ENCODE assay signal across 13 cellular contexts in the genomic region with DNA sequence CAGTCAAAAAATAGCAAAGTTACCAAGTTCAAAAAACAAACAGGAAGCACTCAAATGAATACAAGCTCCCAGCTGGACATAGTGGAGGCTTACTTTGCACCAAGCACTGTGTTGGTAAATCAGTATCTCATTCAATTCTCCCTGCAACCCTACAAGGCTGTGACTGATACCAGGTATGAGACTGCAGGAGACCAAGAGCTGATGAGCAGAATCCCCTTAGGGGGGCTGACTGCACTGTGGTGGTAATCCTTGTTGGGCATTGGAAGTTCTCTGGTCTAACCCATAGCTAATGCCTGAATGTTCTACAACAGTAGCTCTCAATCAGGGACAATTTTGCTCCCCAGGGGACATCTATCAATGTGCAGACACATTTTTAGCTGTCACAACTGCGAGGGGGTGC. TPM values are rescaled to one million over a fixed set of nuclear protein-coding genes. Genes with fewer than 3 reads are reported as not detected.
A peak's percentile ranks its signal among the peaks of the same experiment; 100 is the strongest.
DNase-seq lines count a peak whose midpoint lies in the region; ATAC-seq and TF ChIP-seq lines count a peak whose summit lies in the region.
"Had no signal": no experiment of that assay in that cellular context is flagged by ENCODE, and none has a peak within 500 bp of the region (broad histone marks: within the 10 kb centered on the region; RNA-seq: fewer than 3 reads in every experiment).

No MANE protein-coding gene starts in this region.

- H3K4me3 ChIP-seq in left ventricle myocardium inferior (no peak overlapping the region), IMR-90 (ENCODE audit: insufficient read depth, low read depth, low read length) (no peak overlapping the region), parathyroid adenoma (ENCODE audit: low read depth, low read length) (no peak overlapping the region)
- H3K4me3 ChIP-seq: BLaER1 treated with 17β-estradiol and CSF1 and Interleukin-3, amounts not matched to agents 10 nM and 100 nM; GM23248 had no signal

- TF ChIP-seq CTCF in left ventricle myocardium inferior (IDR thresholded peaks at IDR 0.05; ENCODE audit: borderline replicate concordance) (no peak), IMR-90 (conservative IDR thresholded peaks at IDR 0.05; ENCODE audit: low read depth, low read length) (no peak), parathyroid adenoma (IDR thresholded peaks at IDR 0.05) (no peak)

- H2BK5ac ChIP-seq in IMR-90 (ENCODE audit: low read depth, low read length, poor library complexity, severe bottlenecking), result no peak overlapping the region

- TF ChIP-seq RAD21 in IMR-90 (IDR thresholded peaks at IDR 0.05; ENCODE audit: low read length), result no peak

- H4K5ac ChIP-seq in IMR-90 (ENCODE audit: low read depth, low read length), result peak overlapping the region; percentile 17; the same call in 1 of the 2 replicates

- intact Hi-C loops in left ventricle myocardium inferior (cut with micrococcal nuclease) (no loop called here), Right ventricle myocardium superior (cut with DNase I) (no loop called here), IMR-90 (cut with micrococcal nuclease) (no loop called here)

- H3K9ac ChIP-seq in IMR-90 (ENCODE audit: low read depth, low read length) (no peak overlapping the region), parathyroid adenoma (no peak overlapping the region)
- H3K9ac ChIP-seq: BLaER1 treated with 17β-estradiol and CSF1 and Interleukin-3, amounts not matched to agents 10 nM and 100 nM; GM23248 had no signal

- H3K9me3 ChIP-seq in left ventricle myocardium inferior (replicated peaks) (no peaks in the 10 kb centered on the region), IMR-90 (ENCODE audit: control insufficient read depth, insufficient read depth, low read length) (no peaks in the 10 kb centered on the region), parathyroid adenoma (ENCODE audit: control insufficient read depth, low read length) (no peaks in the 10 kb centered on the region)
- H3K9me3 ChIP-seq: BLaER1 treated with 17β-estradiol and CSF1 and Interleukin-3, amounts not matched to agents 10 nM and 100 nM had no signal

- H2AK9ac ChIP-seq in IMR-90 (replicated peaks; ENCODE audit: low read depth, low read length, poor library complexity), result no peak overlapping the region

- H2AFZ ChIP-seq in IMR-90 (replicated peaks; ENCODE audit: low read length, poor library complexity) (no peak overlapping the region), parathyroid adenoma (no peak overlapping the region)
- H2AFZ ChIP-seq: GM23248 had no signal

- TF ChIP-seq POLR2A in IMR-90 (IDR thresholded peaks at IDR 0.05; ENCODE audit: low read depth, low read length), result no peak

- H3K4me2 ChIP-seq in IMR-90 (ENCODE audit: low read depth, low read length), result no peak overlapping the region
- no peak overlapping the region for H3K4me2 ChIP-seq in parathyroid adenoma (ENCODE audit: low read length)

- in situ Hi-C loops in IMR-90 (cut with MboI; ENCODE audit: low sequenced_read_pairs), result no loop called here

- no peak overlapping the region for H2BK120ac ChIP-seq in IMR-90 (ENCODE audit: low read depth, low read length)

- peak overlapping the region; percentile 78 for H3K27ac ChIP-seq in left ventricle myocardium inferior (replicated peaks)
- H3K27ac ChIP-seq in IMR-90 (ENCODE audit: insufficient read depth, low read length), result no peak overlapping the region
- peak overlapping the region; percentile 79 for H3K27ac ChIP-seq in parathyroid adenoma
- H3K27ac ChIP-seq: BLaER1 treated with 17β-estradiol and CSF1 and Interleukin-3, amounts not matched to agents 10 nM and 100 nM; GM23248 had no signal

- H3K4me1 ChIP-seq in left ventricle myocardium inferior (peaks cover 97% of the 10 kb centered on the region), IMR-90 (ENCODE audit: control insufficient read depth, insufficient read depth, low read length) (peaks cover 14% of the 10 kb centered on the region), parathyroid adenoma (peaks cover 66% of the 10 kb centered on the region)

- no TSS peak for BruUV-seq in IMR-90 (replicated peaks; lab: Mats Ljungman, UMichigan)

- H3K14ac ChIP-seq in IMR-90 (replicated peaks; ENCODE audit: low read depth, low read length), result no peak overlapping the region

- H3K4ac ChIP-seq in IMR-90 (ENCODE audit: low read depth, low read length), result no peak overlapping the region

- H4K91ac ChIP-seq in IMR-90 (ENCODE audit: insufficient read depth, low read depth, low read length), result no peak overlapping the region

- H3K27me3 ChIP-seq in left ventricle myocardium inferior (ENCODE audit: low read depth) (no peaks in the 10 kb centered on the region), IMR-90 (ENCODE audit: control insufficient read depth, insufficient read depth, low read length) (no peaks in the 10 kb centered on the region), parathyroid adenoma (ENCODE audit: control insufficient read depth, insufficient read depth, low read length) (no peaks in the 10 kb centered on the region)
- H3K27me3 ChIP-seq: BLaER1 treated with 17β-estradiol and CSF1 and Interleukin-3, amounts not matched to agents 10 nM and 100 nM had no signal

- dilution Hi-C loops in IMR-90 (cut with HindIII; ENCODE audit: low sequenced_read_pairs, unreplicated experiment), result no loop called here

- peaks cover 22% of the 10 kb centered on the region for H3K79me2 ChIP-seq in parathyroid adenoma

- DNase-seq in left ventricle myocardium inferior (no peak), Right ventricle myocardium superior (no peak), IMR-90 (no peak), cerebellar cortex (ENCODE audit: low spot score) (peak; percentile 36), middle frontal gyrus (ENCODE audit: extremely low spot score, low spot score) (no peak), NCI-H187 (lab: John Stamatoyannopoulos, UW) (no peak)
- DNase-seq in effector CD4-positive, alpha-beta T cell, result no peak
- DNase-seq: CD4-positive, CD25-positive, alpha-beta regulatory T cell; DMS53; GM23248; H7 had no signal

- H3K9me1 ChIP-seq in IMR-90 (ENCODE audit: insufficient read depth, low read length), result peaks cover 11% of the 10 kb centered on the region

- H2BK15ac ChIP-seq in IMR-90 (ENCODE audit: low read depth, low read length), result no peak overlapping the region

- H3K79me1 ChIP-seq in IMR-90 (ENCODE audit: low read depth in 1 of 2, low read length in 2 of 2), result peaks cover 27 to 61% of the 10 kb centered on the region in 2 experiments

- H3K56ac ChIP-seq in IMR-90 (ENCODE audit: extremely low read depth, insufficient read depth, low read length), result no peak overlapping the region

- H3K18ac ChIP-seq in IMR-90 (ENCODE audit: low read depth, low read length), result no peak overlapping the region

- no peak overlapping the region for H2BK20ac ChIP-seq in IMR-90 (ENCODE audit: low read depth, low read length)

- CTCF ChIA-PET in IMR-90 (lab: Yijun Ruan, JAX), result no interaction called here

- H4K8ac ChIP-seq in IMR-90 (ENCODE audit: low read depth in 2 of 2, low read length in 2 of 2), result no peak overlapping the region

- H3K23ac ChIP-seq in IMR-90 (ENCODE audit: low read depth, low read length), result no peak overlapping the region

- ATAC-seq in Right ventricle myocardium superior (ENCODE audit: poor library complexity), result no peak
- ATAC-seq in IMR-90 (ENCODE audit: low read depth), result no peak

- H3K36me3 ChIP-seq in left ventricle myocardium inferior (no peaks in the 10 kb centered on the region), IMR-90 (ENCODE audit: control insufficient read depth, insufficient read depth, low read length) (no peaks in the 10 kb centered on the region), parathyroid adenoma (ENCODE audit: control insufficient read depth, insufficient read depth, low read length) (no peaks in the 10 kb centered on the region)
- H3K36me3 ChIP-seq: BLaER1 treated with 17β-estradiol and CSF1 and Interleukin-3, amounts not matched to agents 10 nM and 100 nM had no signal

- POLR2A ChIA-PET in IMR-90 (lab: Charles Lee; ENCODE audit: unreplicated experiment), result no interaction called here

- no peak overlapping the region for H2AK5ac ChIP-seq in IMR-90 (ENCODE audit: low read depth, low read length)

- no CpG with 5 or more reads among the region's 1 CpG for WGBS in IMR-90 (ENCODE audit: extremely low coverage in 2 of 2, insufficient read length in 1 of 2), 2 experiments

- H4K20me1 ChIP-seq in IMR-90 (ENCODE audit: insufficient read depth, low read length), result no peaks in the 10 kb centered on the region
- H4K20me1 ChIP-seq: BLaER1 treated with 17β-estradiol and CSF1 and Interleukin-3, amounts not matched to agents 10 nM and 100 nM had no signal

TF ChIP-seq in IMR-90, 13 proteins besides CTCF, POLR2A, EP300 and RAD21:
- TF ChIP-seq RCOR1 (IDR thresholded peaks at IDR 0.05; ENCODE audit: insufficient replicate concordance, low read length), result no peak
- TF ChIP-seq CEBPB (IDR thresholded peaks at IDR 0.05; ENCODE audit: low read depth, low read length), result no peak
- TF ChIP-seq MAZ (IDR thresholded peaks at IDR 0.05; ENCODE audit: borderline replicate concordance, low read depth, low read length), result no peak
- TF ChIP-seq FOS (IDR thresholded peaks at IDR 0.05; ENCODE audit: low read depth, low read length), result no peak
- TF ChIP-seq BHLHE40 (IDR thresholded peaks at IDR 0.05; ENCODE audit: low read depth, low read length), result no peak
- TF ChIP-seq SMC3 (IDR thresholded peaks at IDR 0.05; ENCODE audit: low read depth, low read length), result no peak
- TF ChIP-seq NFE2L2 (IDR thresholded peaks at IDR 0.05; ENCODE audit: low read depth, low read length), result no peak
- no peak for TF ChIP-seq ELK1 (IDR thresholded peaks at IDR 0.05; ENCODE audit: borderline replicate concordance, low read depth, low read length)
- no peak for TF ChIP-seq CHD1 (IDR thresholded peaks at IDR 0.05; ENCODE audit: low read depth, low read length)
- no peak for TF ChIP-seq RFX5 (IDR thresholded peaks at IDR 0.05; ENCODE audit: low read depth, low read length)

RNA-seq across cellular contexts. Expression of gene CDH2, which starts 26.0 kb away (rescaled TPM):
- total RNA-seq in left ventricle myocardium inferior, result 370 TPM
- 308 TPM for total RNA-seq in Right ventricle myocardium superior
- 105 and 111 TPM in 2 replicates for total RNA-seq in IMR-90 (2012; rRNA removed)
- polyA plus RNA-seq in IMR-90 (2012; rRNA removed), result 53.3 and 55.6 TPM in 2 replicates
- 14.4 and 20.4 TPM in 2 replicates for polyA plus RNA-seq in IMR-90 (2012; cell fraction: cytosol; rRNA removed)
- polyA plus RNA-seq in IMR-90 (2012; cell fraction: nucleus; rRNA removed; ENCODE audit: low replicate concordance), result 5.2 and 17.4 TPM in 2 replicates
- total RNA-seq: CD4-positive, CD25-positive, alpha-beta regulatory T cell had no signal
- polyA plus RNA-seq: CD4-positive, CD25-positive, alpha-beta regulatory T cell had no signal
